Comparison of ENCODE assay signal across 14 cellular contexts in genomic region chr5:40430112-40430725, GRCh38.
DNase-seq lines count a peak whose midpoint lies in the region; ATAC-seq and TF ChIP-seq lines count a peak whose summit lies in the region.
"Had no signal": no experiment of that assay in that cellular context is flagged by ENCODE, and none has a peak within 500 bp of the region (broad histone marks: within the 10 kb centered on the region; RNA-seq: fewer than 3 reads in every experiment).

No MANE protein-coding gene starts in this region.

- no peaks in the 10 kb centered on the region for H3K27me3 Mint-ChIP-seq in CD4-positive, alpha-beta T cell
- no peaks in the 10 kb centered on the region for H3K27me3 Mint-ChIP-seq in activated CD4-positive, alpha-beta memory T cell treated with anti-CD3 and anti-CD28 coated beads, Interleukin-2, amount 10 ng/mL, durations not matched to agents 7 days and 5 days

- peaks cover 14% of the 10 kb centered on the region; the same call in 1 of the 2 replicates for H3K4me1 ChIP-seq in BLaER1
- H3K4me1 ChIP-seq: ascending aorta had no signal

- peaks cover 33% of the 10 kb centered on the region for H3K4me1 Mint-ChIP-seq in CD4-positive, alpha-beta T cell (ENCODE audit: low read depth)
- peaks cover 56% of the 10 kb centered on the region for H3K4me1 Mint-ChIP-seq in activated CD4-positive, alpha-beta memory T cell treated with anti-CD3 and anti-CD28 coated beads, Interleukin-2, amount 10 ng/mL, durations not matched to agents 7 days and 5 days

- H3K27ac Mint-ChIP-seq in CD4-positive, alpha-beta T cell, result peak overlapping the region; percentile 24
- peak overlapping the region; percentile 84 for H3K27ac Mint-ChIP-seq in activated CD4-positive, alpha-beta memory T cell treated with anti-CD3 and anti-CD28 coated beads, Interleukin-2, amount 10 ng/mL, durations not matched to agents 7 days and 5 days

- POLR2A ChIA-PET in CD4-positive, alpha-beta T cell (lab: Charles Lee), result interaction anchor here (0.7 to 4.5 kb wide), 3 partner anchors 19 to 250 kb away, joined by 3 to 29 read pairs (median 4); partner anchors contain the start of gene PTGER4
- POLR2A ChIA-PET in activated CD4-positive, alpha-beta memory T cell treated with anti-CD3 and anti-CD28 coated beads, Interleukin-2, amount 10 ng/mL, durations not matched to agents 7 days and 5 days (lab: Charles Lee), result interaction anchor here (0.8 to 5.7 kb wide), 14 partner anchors 11 to 405 kb away, joined by 3 to 91 read pairs (median 4); partner anchors contain the start of genes PTGER4 and RPL37

- no peaks in the 10 kb centered on the region for H4K20me1 ChIP-seq in BLaER1

- no peaks in the 10 kb centered on the region for H3K27me3 ChIP-seq in BLaER1
- no peaks in the 10 kb centered on the region for H3K27me3 ChIP-seq in CD4-positive, alpha-beta T cell (ENCODE audit: control insufficient read depth, insufficient read depth, low read length)
- H3K27me3 ChIP-seq: ascending aorta had no signal

- H3K9me3 ChIP-seq in BLaER1, result peaks cover 11% of the 10 kb centered on the region
- H3K9me3 ChIP-seq in CD4-positive, alpha-beta T cell (ENCODE audit: control insufficient read depth, low read length), result no peaks in the 10 kb centered on the region
- H3K9me3 ChIP-seq: ascending aorta had no signal

- no peak for ATAC-seq in CD4-positive, alpha-beta T cell (ENCODE audit: poor library complexity)
- no peak for ATAC-seq in Right ventricle myocardium superior (ENCODE audit: poor library complexity)

- H3K27ac ChIP-seq in BLaER1, result no peak overlapping the region
- no peak overlapping the region for H3K27ac ChIP-seq in CD4-positive, alpha-beta T cell (ENCODE audit: low read depth, low read length)
- H3K27ac ChIP-seq: ascending aorta had no signal

- H3K4me3 ChIP-seq in BLaER1, result no peak overlapping the region
- H3K4me3 ChIP-seq: ascending aorta, skin epidermis had no signal

- peaks cover 2% of the 10 kb centered on the region for H3K9me3 Mint-ChIP-seq in CD4-positive, alpha-beta T cell
- peaks cover 9% of the 10 kb centered on the region for H3K9me3 Mint-ChIP-seq in activated CD4-positive, alpha-beta memory T cell treated with anti-CD3 and anti-CD28 coated beads, Interleukin-2, amount 10 ng/mL, durations not matched to agents 7 days and 5 days

- H3K36me3 Mint-ChIP-seq in CD4-positive, alpha-beta T cell (ENCODE audit: low read depth), result no peaks in the 10 kb centered on the region
- H3K36me3 Mint-ChIP-seq in activated CD4-positive, alpha-beta memory T cell treated with anti-CD3 and anti-CD28 coated beads, Interleukin-2, amount 10 ng/mL, durations not matched to agents 7 days and 5 days (ENCODE audit: low read depth), result peaks cover 19% of the 10 kb centered on the region

- DNase-seq in CD4-positive, alpha-beta T cell, result no peak
- no peak for DNase-seq in activated CD4-positive, alpha-beta memory T cell treated with anti-CD3 and anti-CD28 coated beads, Interleukin-2, amount 10 ng/mL, durations not matched to agents 7 days and 5 days
- DNase-seq in left kidney (ENCODE audit: low read depth, low spot score), result peak; percentile 5
- DNase-seq in HuH-7.5 (ENCODE audit: low spot score), result no peak
- no peak for DNase-seq in NCI-H2171 treated with DMSO at 0.1 percent for 48 hours (lab: John Stamatoyannopoulos, UW)
- DNase-seq in mesenteric fat pad (ENCODE audit: low spot score), result no peak
- DNase-seq in Right ventricle myocardium superior, result no peak
- DNase-seq: activated CD4-positive, alpha-beta T cell treated with anti-CD3 and anti-CD28 coated beads, Interleukin-2, amount 50 U/mL, for 1 hour; NCI-H187; NCI-H446; posterior cingulate gyrus had no signal

- intact Hi-C loops in CD4-positive, alpha-beta T cell (cut with DNase I, micrococcal nuclease), result loop anchor here in 1 of 2 experiments (5.0 kb wide), 1 partner anchor 38 kb away; no protein-coding TSS in a partner anchor
- intact Hi-C loops in Right ventricle myocardium superior (cut with DNase I), result no loop called here

- peak overlapping the region; percentile 17; the same call in 1 of the 2 replicates for H3K4me2 ChIP-seq in BLaER1

- H3K9ac ChIP-seq in BLaER1, result no peak overlapping the region

- no peak overlapping the region for H3K4me3 Mint-ChIP-seq in CD4-positive, alpha-beta T cell
- no peak overlapping the region for H3K4me3 Mint-ChIP-seq in activated CD4-positive, alpha-beta memory T cell treated with anti-CD3 and anti-CD28 coated beads, Interleukin-2, amount 10 ng/mL, durations not matched to agents 7 days and 5 days

- no peak for TF ChIP-seq CTCF in CD4-positive, alpha-beta T cell (IDR thresholded peaks at IDR 0.05)

- H3K36me3 ChIP-seq in BLaER1, result no peaks in the 10 kb centered on the region
- H3K36me3 ChIP-seq: ascending aorta had no signal

- CTCF ChIA-PET in CD4-positive, alpha-beta T cell (lab: Charles Lee), result interaction anchor here (1.8 kb wide), 1 partner anchor 12 kb away, joined by 5 read pairs; no protein-coding TSS in a partner anchor
- CTCF ChIA-PET in activated CD4-positive, alpha-beta memory T cell treated with anti-CD3 and anti-CD28 coated beads, Interleukin-2, amount 10 ng/mL, durations not matched to agents 7 days and 5 days (lab: Charles Lee), result interaction anchor here (0.7 to 1.9 kb wide), 10 partner anchors 12 to 263 kb away, joined by 3 to 7 read pairs (median 3); no protein-coding TSS in a partner anchor
